ENCODE assay signal across 8 cellular contexts in genomic region chr9:100598641-100599145, GRCh38. TPM values are rescaled to one million over a fixed set of nuclear protein-coding genes. Genes with fewer than 3 reads are reported as not detected.
DNase-seq lines count a peak whose midpoint lies in the region; ATAC-seq and TF ChIP-seq lines count a peak whose summit lies in the region.

No MANE protein-coding gene starts in this region.

- CTCF ChIA-PET in Panc1 (lab: Charles Lee) = no interaction called here

- peaks cover 14 to 23% (median 21%) of the 10 kb centered on the region in 3 donors for H3K4me1 Mint-ChIP-seq in IgD-negative memory B cell
- H3K4me1 Mint-ChIP-seq in activated T-helper 17 cell treated with anti-CD3 and anti-CD28 coated beads, Interleukin-2, amount 50 U/mL, for 72 hours = peaks cover 17% of the 10 kb centered on the region
- H3K4me1 Mint-ChIP-seq in nephron = peaks cover 49% of the 10 kb centered on the region
- peaks cover 23% of the 10 kb centered on the region for H3K4me1 Mint-ChIP-seq in stimulated activated naive CD8-positive, alpha-beta T cell treated with anti-CD3 and anti-CD28 coated beads, Interleukin-15, Interleukin-2, amounts not matched to agents 100 ng/mL and 50 ng/mL, for 24 hours (ENCODE audit: low read depth)

- BruUV-seq in Panc1 (replicated peaks; lab: Mats Ljungman, UMichigan) = no TSS peak

- POLR2A ChIA-PET in Panc1 (lab: Charles Lee) = no interaction called here

- ATAC-seq in GM21576 (IDR thresholded peaks at IDR 0.05; ENCODE audit: unreplicated experiment) = peak; percentile 65
- ATAC-seq in Panc1 = peak; percentile 83
- peak; percentile 90 for ATAC-seq in activated T-helper 17 cell treated with anti-CD3 and anti-CD28 coated beads, Interleukin-2, amount 50 U/mL, for 72 hours (replicated peaks)

- peak overlapping the region; percentile 68 to 91 (median 86) for H3K4me3 Mint-ChIP-seq in IgD-negative memory B cell
- H3K4me3 Mint-ChIP-seq in activated T-helper 17 cell treated with anti-CD3 and anti-CD28 coated beads, Interleukin-2, amount 50 U/mL, for 72 hours = peak overlapping the region; percentile 85
- H3K4me3 Mint-ChIP-seq in nephron = peak overlapping the region; percentile 73 to 80 (median 79)
- peak overlapping the region; percentile 77 for H3K4me3 Mint-ChIP-seq in stimulated activated naive CD8-positive, alpha-beta T cell treated with anti-CD3 and anti-CD28 coated beads, Interleukin-15, Interleukin-2, amounts not matched to agents 100 ng/mL and 50 ng/mL, for 24 hours

- H3K4me3 ChIP-seq in Panc1 (ENCODE audit: low read depth in 2 of 2, low read length in 2 of 2) (peak overlapping the region; percentile 59 to 69), fibroblast of the aortic adventitia (ENCODE audit: low read depth, low read length) (peak overlapping the region; percentile 66)

- H3K36me3 Mint-ChIP-seq in IgD-negative memory B cell = no peaks in the 10 kb centered on the region
- no peaks in the 10 kb centered on the region for H3K36me3 Mint-ChIP-seq in activated T-helper 17 cell treated with anti-CD3 and anti-CD28 coated beads, Interleukin-2, amount 50 U/mL, for 72 hours (ENCODE audit: low read depth)
- H3K36me3 Mint-ChIP-seq in nephron (ENCODE audit: low read depth) = no peaks in the 10 kb centered on the region
- H3K36me3 Mint-ChIP-seq in stimulated activated naive CD8-positive, alpha-beta T cell treated with anti-CD3 and anti-CD28 coated beads, Interleukin-15, Interleukin-2, amounts not matched to agents 100 ng/mL and 50 ng/mL, for 24 hours (ENCODE audit: low read depth) = no peaks in the 10 kb centered on the region

- no peaks in the 10 kb centered on the region for H3K36me3 ChIP-seq in Panc1 (ENCODE audit: control insufficient read depth, insufficient read depth, low read length)

- H3K9me3 Mint-ChIP-seq in IgD-negative memory B cell = no peaks in the 10 kb centered on the region
- no peaks in the 10 kb centered on the region for H3K9me3 Mint-ChIP-seq in activated T-helper 17 cell treated with anti-CD3 and anti-CD28 coated beads, Interleukin-2, amount 50 U/mL, for 72 hours
- peaks cover 2% of the 10 kb centered on the region for H3K9me3 Mint-ChIP-seq in nephron
- no peaks in the 10 kb centered on the region for H3K9me3 Mint-ChIP-seq in stimulated activated naive CD8-positive, alpha-beta T cell treated with anti-CD3 and anti-CD28 coated beads, Interleukin-15, Interleukin-2, amounts not matched to agents 100 ng/mL and 50 ng/mL, for 24 hours

- DNase-seq in DMS153 treated with DMSO at 0.1 percent for 48 hours (lab: John Stamatoyannopoulos, UW; ENCODE audit: unreplicated experiment) (peak; percentile 84), Panc1 (ENCODE audit: low read depth, low spot score) (no peak), fibroblast of the aortic adventitia (ENCODE audit: low read depth) (peak; percentile 77)

- no peaks in the 10 kb centered on the region for H3K27me3 ChIP-seq in Panc1 (ENCODE audit: control insufficient read depth, insufficient read depth, low read length)

- H3K9me3 ChIP-seq in Panc1 (ENCODE audit: control insufficient read depth, insufficient read depth, low read depth, low read length) = no peaks in the 10 kb centered on the region

- H3K27ac ChIP-seq in Panc1 (ENCODE audit: low read length) = peak overlapping the region; percentile 72; the same call in 1 of the 2 replicates

- TF ChIP-seq CTCF in Panc1 (IDR thresholded peaks at IDR 0.05) (no peak), fibroblast of the aortic adventitia (IDR thresholded peaks at IDR 0.05; ENCODE audit: insufficient read depth, low read length) (no peak), nephron (IDR thresholded peaks at IDR 0.05; ENCODE audit: unreplicated experiment in 3 of 3) (no peak)

- in situ Hi-C loops in Panc1 (cut with HindIII; ENCODE audit: low pct_unique_long_range_greater_than_20kb, low sequenced_read_pairs) = no loop called here

- H3K27me3 Mint-ChIP-seq in IgD-negative memory B cell (peaks cover under 1% of the 10 kb centered on the region), nephron (ENCODE audit: low read depth) (peaks cover 4% of the 10 kb centered on the region)
- no peaks in the 10 kb centered on the region for H3K27me3 Mint-ChIP-seq in activated T-helper 17 cell treated with anti-CD3 and anti-CD28 coated beads, Interleukin-2, amount 50 U/mL, for 72 hours
- peaks cover 3% of the 10 kb centered on the region for H3K27me3 Mint-ChIP-seq in stimulated activated naive CD8-positive, alpha-beta T cell treated with anti-CD3 and anti-CD28 coated beads, Interleukin-15, Interleukin-2, amounts not matched to agents 100 ng/mL and 50 ng/mL, for 24 hours

- peak overlapping the region in 1 of 3 donors; percentile 78 for H3K27ac Mint-ChIP-seq in IgD-negative memory B cell
- H3K27ac Mint-ChIP-seq in activated T-helper 17 cell treated with anti-CD3 and anti-CD28 coated beads, Interleukin-2, amount 50 U/mL, for 72 hours = peak overlapping the region; percentile 62
- peak overlapping the region in 1 of 3 experiments; percentile 20 for H3K27ac Mint-ChIP-seq in nephron
- peak overlapping the region; percentile 33 for H3K27ac Mint-ChIP-seq in stimulated activated naive CD8-positive, alpha-beta T cell treated with anti-CD3 and anti-CD28 coated beads, Interleukin-15, Interleukin-2, amounts not matched to agents 100 ng/mL and 50 ng/mL, for 24 hours

- intact Hi-C loops in Panc1 (cut with micrococcal nuclease; ENCODE audit: unreplicated experiment) = loop anchor here (10.0 kb wide), 4 partner anchors 254 to 574 kb away; no protein-coding TSS in a partner anchor

- no peaks in the 10 kb centered on the region for H3K4me1 ChIP-seq in Panc1 (ENCODE audit: control insufficient read depth, insufficient read depth, low read length)

RNA-seq across cellular contexts. Expression of gene CAVIN4, which starts 20.8 kb away (rescaled TPM):
- polyA plus RNA-seq in IgD-negative memory B cell = not detected
- 0.82 TPM for total RNA-seq in Panc1 (2021; ENCODE audit: unreplicated experiment)
- polyA plus RNA-seq in Panc1 (2012; ENCODE audit: insufficient read length) = 0.33 TPM
- under 1 TPM; 0.32 to 0.45 TPM for total RNA-seq in activated T-helper 17 cell treated with anti-CD3 and anti-CD28 coated beads, Interleukin-2, amount 50 U/mL, for 72 hours
- 1.4 TPM in 2 replicates for total RNA-seq in fibroblast of the aortic adventitia (ENCODE audit: low replicate concordance)
